Comparison of ENCODE assay signal across 22 cellular contexts in the genomic region with DNA sequence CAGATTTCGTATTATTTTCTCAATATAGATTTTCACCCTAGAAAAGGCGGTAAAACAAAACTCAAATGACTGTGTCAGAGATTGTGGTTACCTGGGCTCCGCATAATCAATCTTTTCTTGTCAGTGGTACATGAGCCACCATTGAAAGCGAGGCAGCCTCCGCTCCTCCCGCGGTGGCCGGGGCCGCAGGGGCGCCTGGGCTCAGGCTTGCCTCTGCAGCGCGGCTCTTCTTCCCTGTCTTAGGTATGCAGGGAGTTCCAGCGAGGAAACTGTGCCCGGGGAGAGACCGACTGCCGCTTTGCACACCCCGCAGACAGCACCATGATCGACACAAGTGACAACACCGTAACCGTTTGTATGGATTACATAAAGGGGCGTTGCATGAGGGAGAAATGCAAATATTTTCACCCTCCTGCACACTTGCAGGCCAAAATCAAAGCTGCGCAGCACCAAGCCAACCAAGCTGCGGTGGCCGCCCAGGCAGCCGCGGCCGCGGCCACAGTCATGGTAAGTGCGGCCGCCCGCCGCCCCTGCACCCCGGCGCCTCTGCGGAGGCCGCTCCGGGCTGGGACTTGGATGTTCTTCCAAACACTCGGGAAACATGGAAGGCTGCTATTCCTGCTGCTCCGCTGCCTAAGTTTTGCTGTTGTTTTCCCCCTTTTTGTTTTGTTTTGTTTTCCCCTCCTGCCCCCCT.
DNase-seq lines count a peak whose midpoint lies in the region; ATAC-seq and TF ChIP-seq lines count a peak whose summit lies in the region.
"Had no signal": no experiment of that assay in that cellular context is flagged by ENCODE, and none has a peak within 500 bp of the region (broad histone marks: within the 10 kb centered on the region; RNA-seq: fewer than 3 reads in every experiment).

No MANE protein-coding gene starts in this region.

- H3K27me3 ChIP-seq in HUES48 (ENCODE audit: control insufficient read depth, insufficient read depth, low read length) (no peaks in the 10 kb centered on the region), iPS DF 6.9 (ENCODE audit: control insufficient read depth, insufficient read depth, low read length) (no peaks in the 10 kb centered on the region; the same call in 1 of the 2 replicates), uterus (no peaks in the 10 kb centered on the region)
- H3K27me3 ChIP-seq: BLaER1 treated with 17β-estradiol and CSF1 and Interleukin-3, amounts not matched to agents 10 nM and 100 nM; MG63; Peyer's patch had no signal

- H3K4me1 Mint-ChIP-seq in T-helper 17 cell = peaks cover 12% of the 10 kb centered on the region

- peak overlapping the region; percentile 88 for H3K27ac Mint-ChIP-seq in T-helper 17 cell
- H3K27ac Mint-ChIP-seq: CD4-positive, alpha-beta T cell had no signal

- WGBS in iPS DF 6.9 (ENCODE audit: insufficient coverage, insufficient read length) = no CpG with 5 or more reads among the region's 39 CpGs

- no peak for ATAC-seq in T-helper 17 cell
- ATAC-seq in GM19397 (IDR thresholded peaks at IDR 0.05; ENCODE audit: unreplicated experiment) = no peak
- ATAC-seq: A549 had no signal

- DNase-seq in T-helper 17 cell = no peak
- no peak for DNase-seq in iPS DF 6.9 (ENCODE audit: low read depth, low spot score)
- DNase-seq in substantia nigra (lab: John Stamatoyannopoulos, UW) = no peak
- DNase-seq in ureter (ENCODE audit: low spot score) = no peak
- no peak for DNase-seq in activated CD8-positive, alpha-beta memory T cell treated with anti-CD3 and anti-CD28 coated beads, Interleukin-2, amount 50 U/mL, for 4 hours
- no peak for DNase-seq in uterus
- DNase-seq: AML-193; CD4-positive, alpha-beta T cell; COR-L47; DMS53; KG1; MG63; NCI-H2029; NCI-H69; Peyer's patch; SIG-M5 had no signal

- H3K4me3 ChIP-seq in HUES48 (ENCODE audit: low read depth, low read length) (peak overlapping the region; percentile 24; the same call in 1 of the 2 replicates), iPS DF 6.9 (ENCODE audit: low read length) (peak overlapping the region; percentile 42; the same call in 1 of the 2 replicates), uterus (no peak overlapping the region)
- H3K4me3 ChIP-seq: A549; BLaER1 treated with 17β-estradiol and CSF1 and Interleukin-3, amounts not matched to agents 10 nM and 100 nM; MG63; Peyer's patch; SK-N-MC had no signal

- no peaks in the 10 kb centered on the region for H3K9me3 ChIP-seq in HUES48 (ENCODE audit: control insufficient read depth, insufficient read depth, low read length)
- no peaks in the 10 kb centered on the region for H3K9me3 ChIP-seq in T-helper 17 cell (ENCODE audit: control insufficient read depth, low read length, poor library complexity, severe bottlenecking)
- H3K9me3 ChIP-seq in iPS DF 6.9 (ENCODE audit: control insufficient read depth, insufficient read depth, low read length) = no peaks in the 10 kb centered on the region
- H3K9me3 ChIP-seq in uterus = no peaks in the 10 kb centered on the region
- H3K9me3 ChIP-seq: A549, Peyer's patch had no signal

- H3K4me1 ChIP-seq in HUES48 (ENCODE audit: control insufficient read depth, insufficient read depth, low read length) (no peaks in the 10 kb centered on the region), iPS DF 6.9 (ENCODE audit: control insufficient read depth, insufficient read depth, low read length) (no peaks in the 10 kb centered on the region), uterus (peaks cover 0 to 3% of the 10 kb centered on the region in 2 donors)
- H3K4me1 ChIP-seq: BLaER1 treated with 17β-estradiol and CSF1 and Interleukin-3, amounts not matched to agents 10 nM and 100 nM had no signal

- no peaks in the 10 kb centered on the region for H3K27me3 Mint-ChIP-seq in T-helper 17 cell
- H3K27me3 Mint-ChIP-seq: CD4-positive, alpha-beta T cell had no signal

- TF ChIP-seq CTCF in uterus (IDR thresholded peaks at IDR 0.05) = no peak

- peak overlapping the region; percentile 73 for H3K4me3 Mint-ChIP-seq in T-helper 17 cell
- H3K4me3 Mint-ChIP-seq: CD4-positive, alpha-beta T cell had no signal

- H3K36me3 ChIP-seq in HUES48 (ENCODE audit: control insufficient read depth, insufficient read depth, low read length) (no peaks in the 10 kb centered on the region), iPS DF 6.9 (ENCODE audit: control insufficient read depth, insufficient read depth, low read length) (no peaks in the 10 kb centered on the region), uterus (no peaks in the 10 kb centered on the region)

- no peak for TF ChIP-seq POLR2A in uterus (IDR thresholded peaks at IDR 0.05)

- H3K9ac ChIP-seq in HUES48 (ENCODE audit: low read depth, low read length) = no peak overlapping the region
- H3K9ac ChIP-seq: BLaER1 treated with 17β-estradiol and CSF1 and Interleukin-3, amounts not matched to agents 10 nM and 100 nM had no signal

- no peak overlapping the region for H3K27ac ChIP-seq in HUES48 (ENCODE audit: low read depth, low read length)
- no peak overlapping the region for H3K27ac ChIP-seq in iPS DF 6.9 (ENCODE audit: low read length)
- H3K27ac ChIP-seq in substantia nigra (ENCODE audit: low read depth, low read length, poor library complexity, severe bottlenecking) = peak overlapping the region; percentile 9
- H3K27ac ChIP-seq in uterus = no peak overlapping the region
- H3K27ac ChIP-seq: A549; BLaER1 treated with 17β-estradiol and CSF1 and Interleukin-3, amounts not matched to agents 10 nM and 100 nM; HL-60; Peyer's patch; SK-N-MC had no signal

- intact Hi-C loops in uterus (cut with DNase I; ENCODE audit: low total_unique reads) = loop anchor here (10.0 kb wide), 1 partner anchor 122 kb away; a partner anchor contains a TSS

- H3K36me3 Mint-ChIP-seq in T-helper 17 cell (ENCODE audit: low read depth) = peaks cover 11% of the 10 kb centered on the region

Comparison
In these comparisons a context has a peak if more than half of its experiments do, and no peak if none do; other contexts are left out.
1. H3K4me3 ChIP-seq: peak in HUES48 (single experiment) and iPS DF 6.9 (single experiment); none in uterus (0 of 2).